Comparison of ENCODE assay signal across 8 cellular contexts in the genomic region with DNA sequence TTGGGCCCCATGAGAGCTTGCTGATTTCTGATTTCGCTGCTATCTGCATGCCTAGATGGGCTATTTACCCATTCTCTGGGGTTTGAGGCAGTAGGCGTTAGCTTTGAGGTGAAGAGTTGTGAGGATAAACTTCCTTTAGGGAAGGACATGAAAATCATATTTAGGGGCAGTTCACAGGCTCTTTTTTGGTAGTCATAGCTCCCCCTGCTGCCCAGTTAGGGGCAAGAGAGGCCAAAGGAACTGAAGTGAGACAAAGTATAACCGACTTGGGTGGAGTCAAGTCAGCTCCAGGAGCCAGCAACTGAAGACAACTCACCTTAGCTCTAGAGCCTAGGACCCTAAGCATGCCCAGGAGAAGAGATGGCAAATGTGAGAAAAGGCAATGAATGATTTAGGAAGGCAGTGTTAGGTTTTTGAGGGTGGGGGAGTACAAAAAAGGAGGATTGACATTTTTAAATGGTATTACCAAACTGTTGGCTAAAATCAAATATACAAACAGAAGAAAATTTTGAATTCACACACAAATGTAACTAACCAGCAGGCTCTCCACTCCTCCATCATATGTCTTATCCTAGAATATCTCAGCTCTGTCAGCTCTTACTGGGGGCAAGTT.
A peak's percentile ranks its signal among the peaks of the same experiment; 100 is the strongest.
DNase-seq lines count a peak whose midpoint lies in the region; ATAC-seq and TF ChIP-seq lines count a peak whose summit lies in the region.

No MANE protein-coding gene starts in this region.

- no peaks in the 10 kb centered on the region for H3K79me2 ChIP-seq in OCI-LY3 (ENCODE audit: low read length)
- no peaks in the 10 kb centered on the region for H3K79me2 ChIP-seq in fibroblast of lung (ENCODE audit: control insufficient read depth, insufficient read depth, low read length)

- no peak overlapping the region for H3K23ac ChIP-seq in neuronal stem cell (ENCODE audit: low read depth, low read length, poor library complexity)

- H4K8ac ChIP-seq in neuronal stem cell (ENCODE audit: low read depth, low read length) = no peak overlapping the region

- no peak overlapping the region for H3K18ac ChIP-seq in neuronal stem cell (ENCODE audit: low read length)

- H2AK5ac ChIP-seq in neuronal stem cell (ENCODE audit: low read depth, low read length) = no peak overlapping the region

- no peak overlapping the region for H3K9ac ChIP-seq in OCI-LY3 (ENCODE audit: low read length)
- H3K9ac ChIP-seq in fibroblast of lung (ENCODE audit: insufficient read depth, low read length) = no peak overlapping the region
- H3K9ac ChIP-seq in neuronal stem cell (ENCODE audit: low read depth, low read length, poor library complexity) = no peak overlapping the region

- H3K27ac ChIP-seq in OCI-LY3 (ENCODE audit: low read length) = no peak overlapping the region
- H3K27ac ChIP-seq in fibroblast of lung (ENCODE audit: insufficient read depth, low read length) = no peak overlapping the region
- no peak overlapping the region for H3K27ac ChIP-seq in neuronal stem cell (replicated peaks; ENCODE audit: low read length)
- no peak overlapping the region for H3K27ac ChIP-seq in testis

- peak; percentile 33 for DNase-seq in CMK (ENCODE audit: low read depth)
- DNase-seq in HuH-7 (ENCODE audit: low spot score) = peak; percentile 30
- peak; percentile 35 for DNase-seq in activated T-cell treated with anti-CD3 and anti-CD28 coated beads, Interleukin-2, amount 50 U/mL, for 1 hour
- DNase-seq in fibroblast of lung (ENCODE audit: low read depth in 2 of 2) = peak; percentile 69 to 85
- peak; percentile 52 for DNase-seq in neuronal stem cell (ENCODE audit: low spot score)
- DNase-seq in testis = peak; percentile 76

- WGBS in neuronal stem cell (ENCODE audit: extremely low coverage in 2 of 2, insufficient read length in 2 of 2, insufficient replicate concordance in 1 of 2), 2 donors = no CpG with 5 or more reads among the region's 3 CpGs
- WGBS in testis, 2 donors = 50 to 51% methylated on average over 3 of the region's 3 CpGs

- H3K4me1 ChIP-seq in OCI-LY3 (ENCODE audit: low read length) (no peaks in the 10 kb centered on the region), fibroblast of lung (ENCODE audit: control insufficient read depth, extremely low read depth, insufficient read depth, low read length) (peaks cover 6% of the 10 kb centered on the region), neuronal stem cell (ENCODE audit: control insufficient read depth in 2 of 2, insufficient read depth in 1 of 2, low read depth in 1 of 2, low read length in 2 of 2) (peaks cover 0 to 3% of the 10 kb centered on the region in 2 donors), testis (no peaks in the 10 kb centered on the region)

- H4K20me1 ChIP-seq in OCI-LY3 (ENCODE audit: insufficient read depth, low read length) (no peaks in the 10 kb centered on the region), fibroblast of lung (ENCODE audit: control insufficient read depth, extremely low read depth, insufficient read depth, low read length) (no peaks in the 10 kb centered on the region)

- no peak for TF ChIP-seq POLR2A in testis (IDR thresholded peaks at IDR 0.05)

- no peak overlapping the region for H2BK5ac ChIP-seq in neuronal stem cell (ENCODE audit: low read length)

- H2AFZ ChIP-seq in OCI-LY3 (ENCODE audit: low read depth, low read length) = no peak overlapping the region
- no peak overlapping the region for H2AFZ ChIP-seq in fibroblast of lung (ENCODE audit: low read length)
- H2AFZ ChIP-seq in neuronal stem cell (ENCODE audit: low read length) = no peak overlapping the region

- H3K9me3 ChIP-seq in OCI-LY3 (ENCODE audit: insufficient read depth, low read length) (no peaks in the 10 kb centered on the region), fibroblast of lung (ENCODE audit: control insufficient read depth, insufficient read depth, low read depth, low read length) (no peaks in the 10 kb centered on the region), neuronal stem cell (replicated peaks in 1 of 2; ENCODE audit: control insufficient read depth in 2 of 2, insufficient read depth in 1 of 2, low read depth in 1 of 2, low read length in 2 of 2) (no peaks in the 10 kb centered on the region), testis (no peaks in the 10 kb centered on the region)

- H3K27me3 ChIP-seq in OCI-LY3 (ENCODE audit: low read depth, low read length) (no peaks in the 10 kb centered on the region; the same call in 1 of the 2 replicates), fibroblast of lung (ENCODE audit: control insufficient read depth, insufficient read depth, low read length) (no peaks in the 10 kb centered on the region), neuronal stem cell (ENCODE audit: control insufficient read depth in 3 of 3, insufficient read depth in 3 of 3, low read depth in 1 of 3, low read length in 3 of 3) (no peaks in the 10 kb centered on the region), testis (no peaks in the 10 kb centered on the region)

- TF ChIP-seq CTCF in OCI-LY3 (IDR thresholded peaks at IDR 0.05; ENCODE audit: low read depth, low read length) (peak; percentile 78), fibroblast of lung (conservative IDR thresholded peaks at IDR 0.05 in 1 of 2, IDR thresholded peaks at IDR 0.05 in 1 of 2; ENCODE audit: low read depth in 1 of 2, low read length in 2 of 2) (peak; percentile 81 to 94), testis (IDR thresholded peaks at IDR 0.05) (peak in 2 of 3 experiments; percentile 48 to 54)

- no peaks in the 10 kb centered on the region for H3K36me3 ChIP-seq in OCI-LY3 (replicated peaks; ENCODE audit: low read depth, low read length)
- no peaks in the 10 kb centered on the region for H3K36me3 ChIP-seq in fibroblast of lung (ENCODE audit: control insufficient read depth, insufficient read depth, low read length)
- H3K36me3 ChIP-seq in neuronal stem cell (replicated peaks in 1 of 2; ENCODE audit: control insufficient read depth in 2 of 2, insufficient read depth in 2 of 2, low read length in 2 of 2) = no peaks in the 10 kb centered on the region
- no peaks in the 10 kb centered on the region for H3K36me3 ChIP-seq in testis (ENCODE audit: low read depth, missing control alignments)

- no peak overlapping the region for H3K4me3 ChIP-seq in OCI-LY3 (ENCODE audit: low read length)
- H3K4me3 ChIP-seq in fibroblast of lung (replicated peaks in 1 of 4; ENCODE audit: control extremely low read depth in 1 of 4, insufficient read depth in 1 of 4, low read depth in 3 of 4, low read length in 4 of 4) = no peak overlapping the region
- no peak overlapping the region for H3K4me3 ChIP-seq in neuronal stem cell (ENCODE audit: low read length in 2 of 2)
- H3K4me3 ChIP-seq in testis = no peak overlapping the region

- no peak overlapping the region for H3K4ac ChIP-seq in neuronal stem cell (ENCODE audit: low read length)

- H2BK15ac ChIP-seq in neuronal stem cell (ENCODE audit: low read length) = no peak overlapping the region

- H3K79me1 ChIP-seq in neuronal stem cell (ENCODE audit: low read depth, low read length) = no peaks in the 10 kb centered on the region

- H4K91ac ChIP-seq in neuronal stem cell (ENCODE audit: low read depth, low read length, poor library complexity) = no peak overlapping the region

- H3K4me2 ChIP-seq in OCI-LY3 (ENCODE audit: low read length) (no peak overlapping the region), fibroblast of lung (ENCODE audit: extremely low read depth, insufficient read depth, low read length) (no peak overlapping the region), neuronal stem cell (ENCODE audit: insufficient read depth, low read length, poor library complexity, severe bottlenecking) (no peak overlapping the region)

- no peak overlapping the region for H2BK12ac ChIP-seq in neuronal stem cell (ENCODE audit: low read length)

- intact Hi-C loops in testis (cut with DNase I; ENCODE audit: low total_unique reads) = loop anchor here (5.0 kb wide), 1 partner anchor 627 kb away; a partner anchor contains a TSS

- no peak overlapping the region for H2BK120ac ChIP-seq in neuronal stem cell (ENCODE audit: low read depth, low read length)

- H3K14ac ChIP-seq in neuronal stem cell (ENCODE audit: low read length) = no peak overlapping the region

- peak; percentile 92 for ATAC-seq in GM19463 (IDR thresholded peaks at IDR 0.05; ENCODE audit: unreplicated experiment)
